ENCODE assay signal across 1 cellular context in the genomic region with DNA sequence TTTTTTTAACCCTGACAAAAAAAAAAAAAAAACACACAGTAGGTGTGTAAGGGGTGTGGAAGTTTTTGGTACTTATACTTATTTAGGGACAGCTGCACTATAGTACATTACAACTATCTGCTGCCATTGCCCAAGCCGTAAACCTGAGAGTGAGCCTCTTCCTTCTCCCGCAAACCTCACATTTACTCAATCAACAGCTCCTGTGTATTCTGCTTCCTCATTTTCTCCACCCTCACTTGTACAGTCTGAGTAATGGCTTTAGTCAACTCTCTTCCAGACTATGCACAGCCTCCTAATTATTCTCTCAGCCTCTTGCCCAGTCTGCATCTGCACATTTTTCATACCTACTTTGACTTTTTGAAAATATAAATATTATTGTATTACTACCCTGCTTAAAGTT.
TF ChIP-seq lines count a peak whose summit lies in the region.

No MANE protein-coding gene starts in this region.

TF ChIP-seq in GM12878, 131 proteins besides CTCF, POLR2A, EP300 and RAD21 (continued from another document):
- TF ChIP-seq CUX1 (IDR thresholded peaks at IDR 0.05; ENCODE audit: insufficient replicate concordance, low read depth, low read length) (no peak), RB1 (IDR thresholded peaks at IDR 0.05; ENCODE audit: borderline replicate concordance) (no peak), DPF2 (IDR thresholded peaks at IDR 0.05) (no peak), JUNB (IDR thresholded peaks at IDR 0.05) (no peak)
